ENCODE assay signal across 19 cellular contexts in the genomic region with DNA sequence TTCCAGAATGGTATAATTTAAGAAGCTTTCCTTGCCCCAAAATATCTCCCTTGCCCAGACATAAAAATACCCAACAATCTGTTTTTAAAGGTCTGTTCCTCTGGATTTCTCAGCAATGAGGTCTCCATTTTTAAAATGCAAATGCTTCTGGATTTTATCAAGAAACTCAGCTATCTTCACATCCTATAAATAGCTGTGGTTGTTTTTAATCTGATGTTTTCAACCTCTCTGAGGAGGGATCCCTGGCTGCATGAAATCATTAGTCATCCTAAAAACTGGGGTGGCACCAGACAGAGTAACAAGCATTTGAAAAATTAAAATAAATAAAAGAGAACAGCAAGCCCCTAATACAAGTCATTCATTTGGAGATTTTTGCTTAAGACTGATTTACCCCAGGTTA.
A peak's percentile ranks its signal among the peaks of the same experiment; 100 is the strongest.
DNase-seq lines count a peak whose midpoint lies in the region; TF ChIP-seq lines count a peak whose summit lies in the region.
"Had no signal": no experiment of that assay in that cellular context is flagged by ENCODE, and none has a peak within 500 bp of the region (broad histone marks: within the 10 kb centered on the region; RNA-seq: fewer than 3 reads in every experiment).

No MANE protein-coding gene starts in this region.

- H3K27ac ChIP-seq in uterus = peak overlapping the region; percentile 50 to 73
- peak overlapping the region in 1 of 4 donors; percentile 21 for H3K27ac ChIP-seq in esophagus muscularis mucosa (replicated peaks in 1 of 4)
- H3K27ac ChIP-seq: BLaER1, foreskin keratinocyte, ovary, right lobe of liver, tibial nerve had no signal

- TF ChIP-seq POLR2A in uterus (IDR thresholded peaks at IDR 0.05) (no peak), esophagus muscularis mucosa (IDR thresholded peaks at IDR 0.05; ENCODE audit: low read depth) (no peak)

- H3K9me3 ChIP-seq in adipocyte (ENCODE audit: control insufficient read depth, low read length) (no peaks in the 10 kb centered on the region), uterus (no peaks in the 10 kb centered on the region), esophagus muscularis mucosa (no peaks in the 10 kb centered on the region)
- H3K9me3 ChIP-seq: BLaER1, ovary, right lobe of liver, tibial nerve had no signal

- H3K9ac ChIP-seq in adipocyte (ENCODE audit: low read length) = peak overlapping the region; percentile 21
- H3K9ac ChIP-seq: BLaER1 had no signal

- H3K27me3 ChIP-seq in adipocyte (replicated peaks; ENCODE audit: control insufficient read depth, insufficient read depth, low read length) = no peaks in the 10 kb centered on the region
- no peaks in the 10 kb centered on the region for H3K27me3 ChIP-seq in uterus
- H3K27me3 ChIP-seq in esophagus muscularis mucosa = no peaks in the 10 kb centered on the region
- H3K27me3 ChIP-seq: BLaER1, foreskin keratinocyte, ovary, right lobe of liver, tibial nerve had no signal

- H3K4me3 ChIP-seq in adipocyte (ENCODE audit: low read length) (peak overlapping the region; percentile 6), uterus (no peak overlapping the region), esophagus muscularis mucosa (no peak overlapping the region)
- H3K4me3 ChIP-seq: BLaER1, ovary, right lobe of liver, tibial nerve had no signal

- intact Hi-C loops in uterus (cut with DNase I; ENCODE audit: low total_unique reads) = no loop called here
- intact Hi-C loops in esophagus muscularis mucosa (cut with DNase I) = no loop called here

- no peak for TF ChIP-seq CTCF in uterus (IDR thresholded peaks at IDR 0.05)
- no peak for TF ChIP-seq CTCF in esophagus muscularis mucosa (IDR thresholded peaks at IDR 0.05)

- H3K36me3 ChIP-seq in adipocyte (ENCODE audit: control insufficient read depth, insufficient read depth, low read length, severe bottlenecking) (no peaks in the 10 kb centered on the region), uterus (no peaks in the 10 kb centered on the region), esophagus muscularis mucosa (no peaks in the 10 kb centered on the region)
- H3K36me3 ChIP-seq: BLaER1, ovary, right lobe of liver, tibial nerve had no signal

- DNase-seq in GM04503 (ENCODE audit: low read depth) = peak; percentile 18
- peak; percentile 41 for DNase-seq in adipocyte (ENCODE audit: low read depth)
- peak; percentile 65 for DNase-seq in hepatic stellate cell (ENCODE audit: low spot score)
- DNase-seq in uterus = no peak
- DNase-seq in esophagus muscularis mucosa (ENCODE audit: extremely low spot score) = no peak
- DNase-seq in NCI-H524 treated with DMSO at 0.1 percent for 48 hours (lab: John Stamatoyannopoulos, UW) = no peak
- DNase-seq in activated CD4-positive, alpha-beta T cell treated with anti-CD3 and anti-CD28 coated beads for 1 hour = no peak
- DNase-seq: activated CD4-positive, CD25-positive, alpha-beta regulatory T cell treated with anti-CD3 and anti-CD28 coated beads, Interleukin-2, amount 50 U/mL, for 72 hours; foreskin keratinocyte; hippocampal formation; naive thymus-derived CD4-positive, alpha-beta T cell; NCI-H1417 treated with DMSO at 0.1 percent for 48 hours; NCI-H2107; NCI-H526; ovary; right lobe of liver; stimulated activated naive CD4-positive, alpha-beta T cell had no signal

- H3K4me1 ChIP-seq in adipocyte (ENCODE audit: control insufficient read depth, insufficient read depth, low read length) = peaks cover 29% of the 10 kb centered on the region
- peaks cover 4 to 8% of the 10 kb centered on the region in 2 donors for H3K4me1 ChIP-seq in uterus
- peaks cover 4 to 27% (median 26%) of the 10 kb centered on the region in 4 donors for H3K4me1 ChIP-seq in esophagus muscularis mucosa
- H3K4me1 ChIP-seq: foreskin keratinocyte, right lobe of liver had no signal

- no peak for TF ChIP-seq EP300 in esophagus muscularis mucosa (IDR thresholded peaks at IDR 0.05)

Comparison
In these comparisons a context has a peak if more than half of its experiments do, and no peak if none do; other contexts are left out.
1. DNase-seq: peak in GM04503 (single experiment), adipocyte (single experiment) and hepatic stellate cell (single experiment); none in uterus (0 of 2), esophagus muscularis mucosa (single experiment), NCI-H524 treated with DMSO at 0.1 percent for 48 hours (single experiment) and activated CD4-positive, alpha-beta T cell treated with anti-CD3 and anti-CD28 coated beads for 1 hour (single experiment).